In genomic region chr7:23864984-23865383, GRCh38 we compare ENCODE assay signal across 17 cellular contexts.
A peak's percentile ranks its signal among the peaks of the same experiment; 100 is the strongest.
DNase-seq lines count a peak whose midpoint lies in the region; ATAC-seq, FAIRE-seq and TF ChIP-seq lines count a peak whose summit lies in the region.
"Had no signal": no experiment of that assay in that cellular context is flagged by ENCODE, and none has a peak within 500 bp of the region (broad histone marks: within the 10 kb centered on the region; RNA-seq: fewer than 3 reads in every experiment).

No MANE protein-coding gene starts in this region.

- no peaks in the 10 kb centered on the region for H3K9me3 ChIP-seq in K562 (replicated peaks; ENCODE audit: control insufficient read depth, insufficient read depth, low read depth, low read length)
- H3K9me3 ChIP-seq: pancreas had no signal

- peak; percentile 38 for DNase-seq in AG10803 (ENCODE audit: low read depth)
- peak; percentile 81 for DNase-seq in LHCN-M2 (ENCODE audit: low read depth)
- no peak for DNase-seq in K562 (ENCODE audit: extremely low read depth in 1 of 4, low spot score in 3 of 4)
- DNase-seq in hepatic stellate cell (ENCODE audit: low spot score), result peak; percentile 4
- DNase-seq in left colon, result no peak
- no peak for DNase-seq in NCI-H2107 (lab: John Stamatoyannopoulos, UW)
- DNase-seq: activated CD8-positive, alpha-beta memory T cell treated with anti-CD3 and anti-CD28 coated beads for 24 hours; activated gamma-delta T cell; effector CD4-positive, alpha-beta T cell; heart left ventricle; left cardiac atrium; MV-4-11; NCI-H2171; pancreas; spleen had no signal

- ATAC-seq in K562 (no peak), left colon (no peak), HG03354 (IDR thresholded peaks at IDR 0.05; ENCODE audit: poor library complexity, severe bottlenecking, unreplicated experiment) (no peak), GM18868 (IDR thresholded peaks at IDR 0.05; ENCODE audit: unreplicated experiment) (no peak)
- ATAC-seq: heart left ventricle, pancreas had no signal

- H3K4me1 ChIP-seq in K562 (replicated peaks in 1 of 2; ENCODE audit: control insufficient read depth in 2 of 2, insufficient read depth in 2 of 2, low read length in 2 of 2), result no peaks in the 10 kb centered on the region
- H3K4me1 ChIP-seq: heart left ventricle, pancreas, spleen had no signal

- no peak overlapping the region for H3K27ac ChIP-seq in K562 (ENCODE audit: extremely low read depth, low read depth, low read length)
- H3K27ac ChIP-seq: heart left ventricle, pancreas, spleen had no signal

- intact Hi-C loops in K562 (cut with micrococcal nuclease) (no loop called here), left colon (cut with DNase I, micrococcal nuclease) (loop anchor here in 1 of 2 donors (10.0 kb wide), 1 partner anchor 800 kb away; no protein-coding TSS in a partner anchor)

- no peak overlapping the region for H2AFZ ChIP-seq in K562 (ENCODE audit: low read depth, low read length)

- H3K4me3 ChIP-seq in AG10803 (ENCODE audit: low read length) (no peak overlapping the region), K562 (no peak overlapping the region)
- H3K4me3 ChIP-seq: heart left ventricle, pancreas, spleen had no signal

- CTCF ChIA-PET in K562 (lab: Yijun Ruan, JAX; ENCODE audit: low intra/inter-chr PET ratio), result no interaction called here

- FAIRE-seq in K562 (lab: Jason Lieb, UNC), result no peak
- FAIRE-seq: pancreas had no signal

- TF ChIP-seq CTCF in AG10803 (conservative IDR thresholded peaks at IDR 0.05; ENCODE audit: low read length) (no peak), K562 (IDR thresholded peaks at IDR 0.05 in 2 of 3, conservative IDR thresholded peaks at IDR 0.05 in 1 of 3; ENCODE audit: insufficient read depth in 2 of 3, low read depth in 1 of 3, low read length in 3 of 3) (no peak)

- no TSS peak for BruUV-seq in K562 (replicated peaks; lab: Mats Ljungman, UMichigan)

- no peaks in the 10 kb centered on the region for H3K27me3 ChIP-seq in K562 (ENCODE audit: control insufficient read depth in 2 of 2, insufficient read depth in 2 of 2, low read length in 2 of 2)
- H3K27me3 ChIP-seq: heart left ventricle, pancreas, spleen had no signal

- no peaks in the 10 kb centered on the region for H3K79me2 ChIP-seq in K562 (ENCODE audit: control insufficient read depth, insufficient read depth, low read length)

- POLR2A ChIA-PET in K562 (lab: Yijun Ruan, JAX), result interaction anchor here (0.7 kb wide), 1 partner anchor 1261 kb away, joined by 4 read pairs; no protein-coding TSS in a partner anchor

- no peak overlapping the region for H3K4me2 ChIP-seq in K562 (ENCODE audit: insufficient read depth, low read length)

- H3K36me3 ChIP-seq in K562 (ENCODE audit: control insufficient read depth, insufficient read depth, low read length), result no peaks in the 10 kb centered on the region
- H3K36me3 ChIP-seq: heart left ventricle, pancreas, spleen had no signal

- no peaks in the 10 kb centered on the region for H3K9me1 ChIP-seq in K562 (ENCODE audit: control insufficient read depth, insufficient read depth, low read length)

- in situ Hi-C loops in K562 (cut with MboI), result no loop called here

- no peak for TF ChIP-seq RAD21 in K562 (CRISPR knock-in tag; conservative IDR thresholded peaks at IDR 0.05 in 1 of 2, IDR thresholded peaks at IDR 0.05 in 1 of 2)

- H4K20me1 ChIP-seq in K562 (replicated peaks; ENCODE audit: control insufficient read depth, insufficient read depth, low read length), result no peaks in the 10 kb centered on the region

- WGBS in K562 (ENCODE audit: insufficient coverage, low coverage, missing lambda C conversion rate), result 5% methylated on average over 3 of the region's 3 CpGs

- no peak for TF ChIP-seq EP300 in K562 (IDR thresholded peaks at IDR 0.05; ENCODE audit: low read length)

- no peak for TF ChIP-seq POLR2A in K562 (conservative IDR thresholded peaks at IDR 0.05)

- no peak overlapping the region for H3K9ac ChIP-seq in K562 (ENCODE audit: insufficient read depth in 1 of 2, low read depth in 2 of 2, low read length in 2 of 2)

TF ChIP-seq in K562, 482 proteins besides CTCF, POLR2A, EP300 and RAD21:
- no peak for TF ChIP-seq CEBPG (CRISPR knock-in tag; IDR thresholded peaks at IDR 0.05)
- peak in 1 of 2 experiments; percentile 87; a peak in 2 of 4 replicates for TF ChIP-seq CEBPG (tag; conservative IDR thresholded peaks at IDR 0.05 in 1 of 2, IDR thresholded peaks at IDR 0.05 in 1 of 2)
- TF ChIP-seq MIER1 (IDR thresholded peaks at IDR 0.05; ENCODE audit: low read depth), result no peak
- no peak for TF ChIP-seq ZNF23 (CRISPR knock-in tag; IDR thresholded peaks at IDR 0.05)
- TF ChIP-seq ZNF717 (CRISPR knock-in tag; IDR thresholded peaks at IDR 0.05), result no peak
- peak; percentile 9; the same call in 1 of the 2 replicates for TF ChIP-seq ARID1B (IDR thresholded peaks at IDR 0.05)
- TF ChIP-seq FOSL1 (tag; conservative IDR thresholded peaks at IDR 0.05), result 0 out of 2 replicates have a peak, but pooled peaks have one; percentile 18
- TF ChIP-seq KLF13 (tag; IDR thresholded peaks at IDR 0.05; ENCODE audit: borderline replicate concordance, low read depth), result no peak
- peak; percentile 83 for TF ChIP-seq ATF3 (IDR thresholded peaks at IDR 0.05)
- no peak for TF ChIP-seq ATF3 (CRISPR knock-in tag; conservative IDR thresholded peaks at IDR 0.05)
- no peak for TF ChIP-seq ATF2 (CRISPR knock-in tag; IDR thresholded peaks at IDR 0.05)
- no peak for TF ChIP-seq CAMTA2 (CRISPR knock-in tag; conservative IDR thresholded peaks at IDR 0.05)

Comparison
In these comparisons a context has a peak if more than half of its experiments do, and no peak if none do; other contexts are left out.
1. DNase-seq: peak in AG10803 (single experiment), LHCN-M2 (single experiment) and hepatic stellate cell (single experiment); none in K562 (0 of 4), left colon (0 of 2) and NCI-H2107 (single experiment).